In genomic region chr4:145732001-145732400, GRCh38 we compare ENCODE assay signal across 9 cellular contexts. TPM values are rescaled to one million over a fixed set of nuclear protein-coding genes. Genes with fewer than 3 reads are reported as not detected.
DNase-seq lines count a peak whose midpoint lies in the region; ATAC-seq and TF ChIP-seq lines count a peak whose summit lies in the region.
"Had no signal": no experiment of that assay in that cellular context is flagged by ENCODE, and none has a peak within 500 bp of the region (broad histone marks: within the 10 kb centered on the region; RNA-seq: fewer than 3 reads in every experiment).

No MANE protein-coding gene starts in this region.

- H3K9me2 ChIP-seq in MM.1S (replicated peaks; ENCODE audit: insufficient read depth, low read length) = no peaks in the 10 kb centered on the region

- H3K4me2 ChIP-seq in MM.1S (ENCODE audit: low read depth, low read length) = peak overlapping the region; percentile 45; the same call in 1 of the 2 replicates

- no peaks in the 10 kb centered on the region for H3K79me2 ChIP-seq in MM.1S (ENCODE audit: low read length)

- H3K27me3 ChIP-seq in CD4-positive, CD25-positive, alpha-beta regulatory T cell (ENCODE audit: control insufficient read depth, insufficient read depth, low read length) = peaks cover 8% of the 10 kb centered on the region
- no peaks in the 10 kb centered on the region for H3K27me3 ChIP-seq in MM.1S (replicated peaks; ENCODE audit: insufficient read depth, low read length)
- no peaks in the 10 kb centered on the region for H3K27me3 ChIP-seq in duodenal mucosa (ENCODE audit: control insufficient read depth in 1 of 2, insufficient read depth in 2 of 2, low read length in 2 of 2)

- ATAC-seq in CD4-positive, CD25-positive, alpha-beta regulatory T cell (ENCODE audit: low read depth in 2 of 2) = no peak
- ATAC-seq in natural killer cell treated with Interleukin-12 subunit alpha and Interleukin-12 subunit beta and Interleukin-15 and Interleukin-18, amount 100 ng/mL, for 72 hours = no peak
- ATAC-seq in HG02852 (IDR thresholded peaks at IDR 0.05; ENCODE audit: unreplicated experiment) = no peak

- TF ChIP-seq CTCF in MM.1S (IDR thresholded peaks at IDR 0.05; ENCODE audit: low read length) = no peak

- no peaks in the 10 kb centered on the region for H3K9me3 ChIP-seq in CD4-positive, CD25-positive, alpha-beta regulatory T cell (ENCODE audit: control insufficient read depth in 2 of 2, low read length in 2 of 2)
- H3K9me3 ChIP-seq in MM.1S (replicated peaks; ENCODE audit: insufficient read depth, low read length) (no peaks in the 10 kb centered on the region), duodenal mucosa (ENCODE audit: control insufficient read depth in 1 of 2, low read length in 2 of 2) (no peaks in the 10 kb centered on the region)

- no peaks in the 10 kb centered on the region for H3F3A ChIP-seq in MM.1S (ENCODE audit: insufficient read depth, low read length)

- H3K27ac Mint-ChIP-seq in CD4-positive, CD25-positive, alpha-beta regulatory T cell = peak overlapping the region in 1 of 3 donors; percentile 76
- no peak overlapping the region for H3K27ac Mint-ChIP-seq in natural killer cell treated with Interleukin-12 subunit alpha and Interleukin-12 subunit beta and Interleukin-15 and Interleukin-18, amount 100 ng/mL, for 72 hours

- H2AFZ ChIP-seq in MM.1S (ENCODE audit: low read length) = peak overlapping the region; percentile 48; the same call in 1 of the 2 replicates

- no peak overlapping the region for H3K27ac ChIP-seq in CD4-positive, CD25-positive, alpha-beta regulatory T cell (ENCODE audit: insufficient read depth, low read length, poor library complexity, severe bottlenecking)
- no peak overlapping the region for H3K27ac ChIP-seq in MM.1S (ENCODE audit: low read length)
- no peak overlapping the region for H3K27ac ChIP-seq in duodenal mucosa (ENCODE audit: low read depth, low read length)

- peaks cover 32% of the 10 kb centered on the region for H3K27me3 Mint-ChIP-seq in CD4-positive, CD25-positive, alpha-beta regulatory T cell
- H3K27me3 Mint-ChIP-seq in natural killer cell treated with Interleukin-12 subunit alpha and Interleukin-12 subunit beta and Interleukin-15 and Interleukin-18, amount 100 ng/mL, for 72 hours = peaks cover 6 to 9% of the 10 kb centered on the region in 2 donors

- H3K36me3 Mint-ChIP-seq in CD4-positive, CD25-positive, alpha-beta regulatory T cell = no peaks in the 10 kb centered on the region
- no peaks in the 10 kb centered on the region for H3K36me3 Mint-ChIP-seq in natural killer cell treated with Interleukin-12 subunit alpha and Interleukin-12 subunit beta and Interleukin-15 and Interleukin-18, amount 100 ng/mL, for 72 hours

- peaks cover 0 to 16% (median 3%) of the 10 kb centered on the region in 4 donors for H3K4me1 Mint-ChIP-seq in CD4-positive, CD25-positive, alpha-beta regulatory T cell
- H3K4me1 Mint-ChIP-seq in natural killer cell treated with Interleukin-12 subunit alpha and Interleukin-12 subunit beta and Interleukin-15 and Interleukin-18, amount 100 ng/mL, for 72 hours (ENCODE audit: low read depth in 2 of 2) = peaks cover 3 to 13% of the 10 kb centered on the region in 2 donors

- DNase-seq in CD4-positive, CD25-positive, alpha-beta regulatory T cell = no peak
- no peak for DNase-seq in MM.1S
- no peak for DNase-seq in natural killer cell treated with Interleukin-12 subunit alpha and Interleukin-12 subunit beta and Interleukin-15 and Interleukin-18, amount 100 ng/mL, for 72 hours (ENCODE audit: low spot score)
- no peak for DNase-seq in ecto neural progenitor cell (ENCODE audit: low spot score)
- DNase-seq in T1000 (lab: John Stamatoyannopoulos, UW) = no peak
- no peak for DNase-seq in activated CD8-positive, alpha-beta memory T cell treated with anti-CD3 and anti-CD28 coated beads, Interleukin-2, amount 50 U/mL, for 4 hours
- DNase-seq: activated CD4-positive, alpha-beta T cell treated with anti-CD3 and anti-CD28 coated beads, Interleukin-2, amount 50 U/mL, for 4 hours had no signal

- no peak overlapping the region for H3K9ac ChIP-seq in MM.1S (ENCODE audit: low read length)
- no peak overlapping the region for H3K9ac ChIP-seq in duodenal mucosa (ENCODE audit: low read depth in 1 of 2, low read length in 2 of 2)

- peak overlapping the region in 3 of 4 donors; percentile 61 to 83 (median 76) for H3K4me3 Mint-ChIP-seq in CD4-positive, CD25-positive, alpha-beta regulatory T cell
- peak overlapping the region; percentile 71 for H3K4me3 Mint-ChIP-seq in natural killer cell treated with Interleukin-12 subunit alpha and Interleukin-12 subunit beta and Interleukin-15 and Interleukin-18, amount 100 ng/mL, for 72 hours

- no peaks in the 10 kb centered on the region for H3K36me3 ChIP-seq in CD4-positive, CD25-positive, alpha-beta regulatory T cell (ENCODE audit: control insufficient read depth, insufficient read depth, low read length)
- H3K36me3 ChIP-seq in MM.1S (replicated peaks; ENCODE audit: insufficient read depth, low read length) = no peaks in the 10 kb centered on the region
- H3K36me3 ChIP-seq in duodenal mucosa (ENCODE audit: control insufficient read depth in 1 of 2, insufficient read depth in 2 of 2, low read length in 2 of 2) = no peaks in the 10 kb centered on the region

- peaks cover 0 to 1% (median 0%) of the 10 kb centered on the region in 7 donors for H3K9me3 Mint-ChIP-seq in CD4-positive, CD25-positive, alpha-beta regulatory T cell
- no peaks in the 10 kb centered on the region for H3K9me3 Mint-ChIP-seq in natural killer cell treated with Interleukin-12 subunit alpha and Interleukin-12 subunit beta and Interleukin-15 and Interleukin-18, amount 100 ng/mL, for 72 hours

- H3K4me3 ChIP-seq in CD4-positive, CD25-positive, alpha-beta regulatory T cell (ENCODE audit: low read depth, low read length) = no peak overlapping the region
- H3K4me3 ChIP-seq in MM.1S (ENCODE audit: low read length) (peak overlapping the region; percentile 17; the same call in 1 of the 2 replicates), duodenal mucosa (ENCODE audit: low read depth in 1 of 2, low read length in 2 of 2) (peak overlapping the region; percentile 44 to 71)

- peaks cover 3% of the 10 kb centered on the region for H3K4me1 ChIP-seq in CD4-positive, CD25-positive, alpha-beta regulatory T cell (ENCODE audit: control insufficient read depth, insufficient read depth, low read length, poor library complexity, severe bottlenecking)
- H3K4me1 ChIP-seq in MM.1S (ENCODE audit: low read length) (0 out of 2 replicates have a peak, but pooled peaks cover 3% of the 10 kb centered on the region), duodenal mucosa (ENCODE audit: control insufficient read depth in 1 of 2, insufficient read depth in 2 of 2, low read length in 2 of 2) (peaks cover 33 to 47% of the 10 kb centered on the region in 2 donors)

- no peaks in the 10 kb centered on the region for H4K20me1 ChIP-seq in MM.1S (ENCODE audit: insufficient read depth, low read length)

RNA-seq across cellular contexts. Expression of gene C4orf51, which starts 52.1 kb away (rescaled TPM):
- not detected for total RNA-seq in CD4-positive, CD25-positive, alpha-beta regulatory T cell
- polyA plus RNA-seq in CD4-positive, CD25-positive, alpha-beta regulatory T cell = not detected
- not detected for total RNA-seq in natural killer cell treated with Interleukin-12 subunit alpha and Interleukin-12 subunit beta and Interleukin-15 and Interleukin-18, amount 100 ng/mL, for 72 hours
